ENCODE assay signal across 8 cellular contexts in the genomic region with DNA sequence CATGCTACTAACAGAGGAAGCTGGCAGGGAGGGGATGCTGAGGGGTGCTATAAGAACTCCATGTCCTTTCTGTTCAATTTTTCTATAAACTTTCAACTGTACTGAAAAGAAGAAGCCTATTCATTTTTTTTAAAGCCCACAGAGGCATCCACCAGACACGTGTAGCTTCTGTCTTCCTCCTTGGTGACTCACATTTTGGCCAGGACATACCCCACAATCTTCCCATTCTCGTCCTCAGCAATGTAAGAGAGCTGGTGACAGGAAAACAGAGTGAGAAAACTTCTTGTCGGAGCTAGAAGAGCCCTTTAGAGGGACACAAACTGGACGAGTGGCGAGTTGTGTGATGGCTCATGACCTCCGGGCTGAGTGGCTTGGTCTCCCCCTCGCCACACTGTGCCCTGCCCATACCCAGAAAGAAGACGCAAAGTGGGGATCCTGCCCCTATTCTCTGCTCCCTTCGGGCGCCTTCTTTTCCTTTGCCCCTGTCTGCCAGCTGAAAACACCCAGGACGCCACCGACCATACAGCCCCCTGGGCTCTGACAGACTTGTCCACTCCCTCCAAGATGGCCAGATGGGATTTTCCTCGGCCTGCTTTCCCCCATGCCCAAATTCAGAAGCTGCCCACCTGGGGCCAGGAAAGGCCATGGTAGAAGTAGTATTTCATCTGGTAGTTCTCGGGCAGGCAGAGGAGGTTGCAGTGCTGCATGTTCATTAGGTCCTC. TPM values are rescaled to one million over a fixed set of nuclear protein-coding genes. Genes with fewer than 3 reads are reported as not detected.
DNase-seq lines count a peak whose midpoint lies in the region; ATAC-seq and TF ChIP-seq lines count a peak whose summit lies in the region.

No MANE protein-coding gene starts in this region.

- peak overlapping the region; percentile 76 for H3K27ac Mint-ChIP-seq in activated naive CD8-positive, alpha-beta T cell treated with anti-CD3 and anti-CD28 coated beads, Interleukin-2, amount 10 ng/mL, durations not matched to agents 7 days and 5 days

- peaks cover 7% of the 10 kb centered on the region for H3K36me3 Mint-ChIP-seq in activated naive CD8-positive, alpha-beta T cell treated with anti-CD3 and anti-CD28 coated beads, Interleukin-2, amount 10 ng/mL, durations not matched to agents 7 days and 5 days

- H3K27me3 Mint-ChIP-seq in activated naive CD8-positive, alpha-beta T cell treated with anti-CD3 and anti-CD28 coated beads, Interleukin-2, amount 10 ng/mL, durations not matched to agents 7 days and 5 days, result no peaks in the 10 kb centered on the region

- ATAC-seq in heart left ventricle, result no peak
- no peak for ATAC-seq in activated naive CD8-positive, alpha-beta T cell treated with anti-CD3 and anti-CD28 coated beads, Interleukin-2, amount 10 ng/mL, durations not matched to agents 7 days and 5 days (ENCODE audit: low read depth)
- no peak for ATAC-seq in right lobe of liver
- ATAC-seq in upper lobe of right lung, result no peak
- ATAC-seq in HG03354 (IDR thresholded peaks at IDR 0.05; ENCODE audit: poor library complexity, severe bottlenecking, unreplicated experiment), result no peak

- H3K27me3 ChIP-seq in heart left ventricle (no peaks in the 10 kb centered on the region), right lobe of liver (no peaks in the 10 kb centered on the region), upper lobe of right lung (no peaks in the 10 kb centered on the region)

- peaks cover 13% of the 10 kb centered on the region for H3K4me1 Mint-ChIP-seq in activated naive CD8-positive, alpha-beta T cell treated with anti-CD3 and anti-CD28 coated beads, Interleukin-2, amount 10 ng/mL, durations not matched to agents 7 days and 5 days

- H3K4me3 Mint-ChIP-seq in activated naive CD8-positive, alpha-beta T cell treated with anti-CD3 and anti-CD28 coated beads, Interleukin-2, amount 10 ng/mL, durations not matched to agents 7 days and 5 days, result peak overlapping the region; percentile 84

- no peaks in the 10 kb centered on the region for H3K9me3 Mint-ChIP-seq in activated naive CD8-positive, alpha-beta T cell treated with anti-CD3 and anti-CD28 coated beads, Interleukin-2, amount 10 ng/mL, durations not matched to agents 7 days and 5 days

- no peak for TF ChIP-seq CTCF in heart left ventricle (IDR thresholded peaks at IDR 0.05)
- no peak for TF ChIP-seq CTCF in right lobe of liver (IDR thresholded peaks at IDR 0.05)
- no peak for TF ChIP-seq CTCF in upper lobe of right lung (IDR thresholded peaks at IDR 0.05)

- no peak for DNase-seq in heart left ventricle
- no peak for DNase-seq in cardiac septum (ENCODE audit: low spot score)
- DNase-seq in activated naive CD8-positive, alpha-beta T cell treated with anti-CD3 and anti-CD28 coated beads, Interleukin-2, amount 10 ng/mL, durations not matched to agents 7 days and 5 days, result no peak
- DNase-seq in right lobe of liver, result no peak
- DNase-seq in upper lobe of right lung, result no peak
- DNase-seq in D341Med (ENCODE audit: low spot score), result no peak
- no peak for DNase-seq in medulla oblongata (ENCODE audit: extremely low spot score)

- WGBS in heart left ventricle, 4 donors, result 23 to 59% (median 36%) methylated on average over 13 to 14 of the region's 14 CpGs
- WGBS in right lobe of liver (ENCODE audit: insufficient coverage, low coverage, low lambda C conversion rate, missing lambda C conversion rate), result 28% methylated on average over 11 of the region's 14 CpGs

- H3K4me3 ChIP-seq in heart left ventricle (peak overlapping the region; percentile 43 to 97 (median 74)), right lobe of liver (peak overlapping the region; percentile 71 to 97 (median 77)), upper lobe of right lung (peak overlapping the region; percentile 61)

- H3K36me3 ChIP-seq in heart left ventricle (peaks cover 0 to 41% (median 19%) of the 10 kb centered on the region in 9 donors), right lobe of liver (no peaks in the 10 kb centered on the region), upper lobe of right lung (peaks cover 12% of the 10 kb centered on the region)

- H3K4me1 ChIP-seq in heart left ventricle, result peaks cover 0 to 32% (median 7%) of the 10 kb centered on the region in 12 donors
- peaks cover 0 to 16% (median 5%) of the 10 kb centered on the region in 4 donors for H3K4me1 ChIP-seq in right lobe of liver
- peaks cover 6% of the 10 kb centered on the region for H3K4me1 ChIP-seq in upper lobe of right lung

- H3K27ac ChIP-seq in heart left ventricle, result peak overlapping the region in 10 of 12 donors; percentile 61 to 82 (median 72)
- peak overlapping the region in 1 of 3 donors; percentile 43 for H3K27ac ChIP-seq in right lobe of liver
- H3K27ac ChIP-seq in upper lobe of right lung, result peak overlapping the region; percentile 55

- no peaks in the 10 kb centered on the region for H3K9me3 ChIP-seq in heart left ventricle
- H3K9me3 ChIP-seq in right lobe of liver, result no peaks in the 10 kb centered on the region
- H3K9me3 ChIP-seq in upper lobe of right lung, result no peaks in the 10 kb centered on the region

- TF ChIP-seq POLR2A in heart left ventricle (IDR thresholded peaks at IDR 0.05) (no peak), right lobe of liver (IDR thresholded peaks at IDR 0.05) (no peak)

- POLR2A ChIA-PET in activated naive CD8-positive, alpha-beta T cell treated with anti-CD3 and anti-CD28 coated beads, Interleukin-2, amount 10 ng/mL, durations not matched to agents 7 days and 5 days (lab: Charles Lee), result interaction anchor here (0.6 to 8.7 kb wide), 4 partner anchors 10 to 68 kb away, joined by 4 to 69 read pairs (median 4); a partner anchor contains a TSS

- intact Hi-C loops in heart left ventricle (cut with DNase I) (no loop called here), cardiac septum (cut with DNase I) (loop anchor here (2.0 kb wide), 1 partner anchor 37 kb away; a partner anchor contains a TSS), right lobe of liver (cut with DNase I) (no loop called here), upper lobe of right lung (cut with DNase I) (no loop called here)

RNA-seq across cellular contexts. Expression of a gene that starts 0.9 kb away (rescaled TPM):
- total RNA-seq in heart left ventricle (100 to 1,000 TPM in 2 of 9 donors, 10 to 100 TPM in 7; 52.5 to 112 (median 72.1) TPM), cardiac septum (87.2 TPM), right lobe of liver (10 to 100 TPM; 36.1 to 56.2 (median 39.7) TPM), upper lobe of right lung (84.6 TPM)
- polyA plus RNA-seq in heart left ventricle, result 100 to 1,000 TPM; 120 to 221 TPM
- 10 to 100 TPM; 79.5 to 84.3 TPM for total RNA-seq in activated naive CD8-positive, alpha-beta T cell treated with anti-CD3 and anti-CD28 coated beads, Interleukin-2, amount 10 ng/mL, durations not matched to agents 7 days and 5 days

RNA-seq across cellular contexts. Expression of a gene that starts 7.8 kb away (rescaled TPM):
- 10 to 100 TPM in 4 of 9 donors, 1 to 10 TPM in 5; 6.8 to 55.8 (median 9.5) TPM for total RNA-seq in heart left ventricle
- polyA plus RNA-seq in heart left ventricle, result 10 to 100 TPM; 15.9 to 25.1 TPM
- 22.9 TPM for total RNA-seq in cardiac septum
- total RNA-seq in activated naive CD8-positive, alpha-beta T cell treated with anti-CD3 and anti-CD28 coated beads, Interleukin-2, amount 10 ng/mL, durations not matched to agents 7 days and 5 days, result 100 to 1,000 TPM; 341 to 356 TPM
- 10 to 100 TPM in 2 of 6 experiments, 1 to 10 TPM in 4; 5.5 to 11.9 (median 8.7) TPM for total RNA-seq in right lobe of liver
- total RNA-seq in upper lobe of right lung, result 69.8 TPM

RNA-seq across cellular contexts. Expression of a gene that starts 10.5 kb away (rescaled TPM):
- total RNA-seq in heart left ventricle, result 10 to 100 TPM in 5 of 9 donors, 1 to 10 TPM in 4; 5.1 to 35.5 (median 10.2) TPM
- polyA plus RNA-seq in heart left ventricle, result 1 to 10 TPM; 6.4 to 9.8 TPM
- 8.6 TPM for total RNA-seq in cardiac septum
- total RNA-seq in activated naive CD8-positive, alpha-beta T cell treated with anti-CD3 and anti-CD28 coated beads, Interleukin-2, amount 10 ng/mL, durations not matched to agents 7 days and 5 days, result 10 to 100 TPM; 18.1 to 18.8 TPM
- 1 to 10 TPM; 2.2 to 9.1 (median 5.2) TPM for total RNA-seq in right lobe of liver
- total RNA-seq in upper lobe of right lung, result 46.4 TPM

RNA-seq across cellular contexts. Expression of a gene that starts 29.4 kb away (rescaled TPM):
- total RNA-seq in heart left ventricle (10 to 100 TPM in 1 of 9 donors, 1 to 10 TPM in 8; 2.2 to 10.5 (median 3.0) TPM), cardiac septum (3.3 TPM), right lobe of liver (under 1 TPM in 1 of 6 experiments, not detected in 5; 0.31 TPM), upper lobe of right lung (3.0 TPM)
- polyA plus RNA-seq in heart left ventricle, result 1 to 10 TPM; 4.0 to 7.5 TPM
- total RNA-seq in activated naive CD8-positive, alpha-beta T cell treated with anti-CD3 and anti-CD28 coated beads, Interleukin-2, amount 10 ng/mL, durations not matched to agents 7 days and 5 days, result not detected

RNA-seq across cellular contexts. Expression of a gene that starts 37.7 kb away (rescaled TPM):
- total RNA-seq in heart left ventricle, result 10 to 100 TPM; 22.7 to 72.6 (median 34.8) TPM
- 10 to 100 TPM; 11.8 to 23.0 TPM for polyA plus RNA-seq in heart left ventricle
- 39.5 TPM for total RNA-seq in cardiac septum
- total RNA-seq in activated naive CD8-positive, alpha-beta T cell treated with anti-CD3 and anti-CD28 coated beads, Interleukin-2, amount 10 ng/mL, durations not matched to agents 7 days and 5 days, result 100 to 1,000 TPM; 101 to 107 TPM
- 10 to 100 TPM; 15.2 to 32.5 (median 19.7) TPM for total RNA-seq in right lobe of liver
- 47.5 TPM for total RNA-seq in upper lobe of right lung
